14 cellular contexts compared by ENCODE assay signal in the genomic region with DNA sequence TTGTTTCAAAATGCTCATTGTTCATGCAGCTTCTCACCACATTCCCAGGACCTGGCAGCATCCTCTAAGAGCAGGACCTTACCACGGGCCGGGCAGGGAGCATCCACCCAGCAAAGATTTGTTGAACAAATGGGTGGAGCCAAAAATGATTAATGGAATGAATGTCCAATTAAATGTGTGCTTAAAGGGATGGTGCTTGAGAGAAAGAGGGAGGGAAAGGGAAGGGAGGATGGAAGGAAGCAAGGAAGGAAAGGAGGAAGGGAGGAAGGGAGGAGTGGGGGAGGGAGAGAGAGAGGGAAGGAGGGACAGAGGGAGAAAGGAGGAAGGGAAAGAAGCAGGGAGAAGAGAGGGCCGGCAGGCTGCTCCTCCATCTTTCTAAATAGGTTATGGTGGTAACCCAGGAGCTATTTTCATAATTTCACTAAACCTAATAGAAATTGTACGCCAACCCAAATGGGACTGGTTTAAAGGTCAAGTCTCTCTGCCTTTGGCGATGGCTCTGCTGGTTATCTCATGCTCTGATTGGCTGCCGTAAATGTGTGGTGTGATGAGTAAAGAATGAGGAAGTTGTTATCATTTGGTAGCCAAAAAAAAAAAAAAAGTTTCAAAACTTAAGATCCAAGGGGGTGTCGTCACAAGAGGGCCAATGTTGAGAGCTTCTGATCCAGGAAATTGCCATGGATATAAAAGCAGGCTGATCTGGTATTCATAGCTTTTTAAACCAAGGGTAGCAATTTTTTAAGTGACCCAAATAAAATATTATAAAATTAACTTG.
DNase-seq lines count a peak whose midpoint lies in the region; ATAC-seq and TF ChIP-seq lines count a peak whose summit lies in the region.
"Had no signal": no experiment of that assay in that cellular context is flagged by ENCODE, and none has a peak within 500 bp of the region (broad histone marks: within the 10 kb centered on the region; RNA-seq: fewer than 3 reads in every experiment).

No MANE protein-coding gene starts in this region.

- H3K9me3 ChIP-seq in mucosa of descending colon = no peaks in the 10 kb centered on the region
- H3K9me3 ChIP-seq: HAP-1 had no signal

- H3K36me3 ChIP-seq in mucosa of descending colon (ENCODE audit: low read depth) = no peaks in the 10 kb centered on the region
- H3K36me3 ChIP-seq: HAP-1 had no signal

- H3K4me1 Mint-ChIP-seq in endothelial cell (ENCODE audit: unreplicated experiment) = peaks cover 13% of the 10 kb centered on the region
- H3K4me1 Mint-ChIP-seq in osteocyte (ENCODE audit: unreplicated experiment) = no peaks in the 10 kb centered on the region
- H3K4me1 Mint-ChIP-seq: activated CD4-positive, alpha-beta T cell treated with anti-CD3 and anti-CD28 coated beads, Interleukin-2, amount 10 ng/mL, durations not matched to agents 7 days and 5 days; activated naive CD8-positive, alpha-beta T cell treated with anti-CD3 and anti-CD28 coated beads, Interleukin-2, amount 10 ng/mL, durations not matched to agents 7 days and 5 days had no signal

- intact Hi-C loops in mucosa of descending colon (cut with DNase I, micrococcal nuclease) = no loop called here

- peak overlapping the region; percentile 16 for H3K27ac Mint-ChIP-seq in endothelial cell (ENCODE audit: unreplicated experiment)
- no peak overlapping the region for H3K27ac Mint-ChIP-seq in osteocyte (ENCODE audit: unreplicated experiment)
- H3K27ac Mint-ChIP-seq: activated CD4-positive, alpha-beta T cell treated with anti-CD3 and anti-CD28 coated beads, Interleukin-2, amount 10 ng/mL, durations not matched to agents 7 days and 5 days; activated naive CD8-positive, alpha-beta T cell treated with anti-CD3 and anti-CD28 coated beads, Interleukin-2, amount 10 ng/mL, durations not matched to agents 7 days and 5 days had no signal

- H3K4me3 ChIP-seq in mucosa of descending colon = no peak overlapping the region
- H3K4me3 ChIP-seq: HAP-1, skin epidermis had no signal

- DNase-seq in EL (peak; percentile 96), NAMALWA (ENCODE audit: low spot score) (peak; percentile 13), endothelial cell (ENCODE audit: low spot score) (no peak), mucosa of descending colon (peak in 1 of 3 donors; percentile 28), NCI-H2171 treated with DMSO at 0.1 percent for 48 hours (lab: John Stamatoyannopoulos, UW) (no peak), osteocyte (ENCODE audit: extremely low spot score, unreplicated experiment) (no peak), superior temporal gyrus (ENCODE audit: extremely low spot score) (no peak)
- DNase-seq: activated CD4-positive, alpha-beta T cell treated with anti-CD3 and anti-CD28 coated beads, Interleukin-2, amount 10 ng/mL, durations not matched to agents 7 days and 5 days; activated naive CD8-positive, alpha-beta T cell treated with anti-CD3 and anti-CD28 coated beads, Interleukin-2, amount 10 ng/mL, durations not matched to agents 7 days and 5 days; DND-41; NCI-H1694 treated with DMSO at 0.1 percent for 48 hours had no signal

- ATAC-seq in mucosa of descending colon = peak; percentile 52
- ATAC-seq in HG02938 (IDR thresholded peaks at IDR 0.05; ENCODE audit: unreplicated experiment) = no peak

- no peak overlapping the region for H3K4me3 Mint-ChIP-seq in endothelial cell (ENCODE audit: unreplicated experiment)
- H3K4me3 Mint-ChIP-seq in osteocyte (ENCODE audit: unreplicated experiment) = no peak overlapping the region
- H3K4me3 Mint-ChIP-seq: activated CD4-positive, alpha-beta T cell treated with anti-CD3 and anti-CD28 coated beads, Interleukin-2, amount 10 ng/mL, durations not matched to agents 7 days and 5 days; activated naive CD8-positive, alpha-beta T cell treated with anti-CD3 and anti-CD28 coated beads, Interleukin-2, amount 10 ng/mL, durations not matched to agents 7 days and 5 days had no signal

- H3K9me3 Mint-ChIP-seq in endothelial cell (ENCODE audit: unreplicated experiment) (no peaks in the 10 kb centered on the region), osteocyte (ENCODE audit: unreplicated experiment) (no peaks in the 10 kb centered on the region)
- H3K9me3 Mint-ChIP-seq: activated CD4-positive, alpha-beta T cell treated with anti-CD3 and anti-CD28 coated beads, Interleukin-2, amount 10 ng/mL, durations not matched to agents 7 days and 5 days; activated naive CD8-positive, alpha-beta T cell treated with anti-CD3 and anti-CD28 coated beads, Interleukin-2, amount 10 ng/mL, durations not matched to agents 7 days and 5 days had no signal

- no peaks in the 10 kb centered on the region for H3K4me1 ChIP-seq in mucosa of descending colon (ENCODE audit: low read depth)

- TF ChIP-seq CTCF in endothelial cell (IDR thresholded peaks at IDR 0.05; ENCODE audit: unreplicated experiment) (no peak), mucosa of descending colon (IDR thresholded peaks at IDR 0.05) (no peak), osteocyte (IDR thresholded peaks at IDR 0.05) (no peak)

- H3K27me3 Mint-ChIP-seq in endothelial cell (ENCODE audit: unreplicated experiment) (peaks cover 13% of the 10 kb centered on the region), osteocyte (ENCODE audit: unreplicated experiment) (peaks cover 5% of the 10 kb centered on the region)
- H3K27me3 Mint-ChIP-seq: activated CD4-positive, alpha-beta T cell treated with anti-CD3 and anti-CD28 coated beads, Interleukin-2, amount 10 ng/mL, durations not matched to agents 7 days and 5 days had no signal

- no peaks in the 10 kb centered on the region for H3K36me3 Mint-ChIP-seq in endothelial cell (ENCODE audit: low read depth, unreplicated experiment)
- H3K36me3 Mint-ChIP-seq in osteocyte (ENCODE audit: unreplicated experiment) = no peaks in the 10 kb centered on the region
- H3K36me3 Mint-ChIP-seq: activated naive CD8-positive, alpha-beta T cell treated with anti-CD3 and anti-CD28 coated beads, Interleukin-2, amount 10 ng/mL, durations not matched to agents 7 days and 5 days had no signal

Comparison
In these comparisons a context has a peak if more than half of its experiments do, and no peak if none do; other contexts are left out.
1. DNase-seq: peak in EL (single experiment) and NAMALWA (single experiment); none in endothelial cell (single experiment), NCI-H2171 treated with DMSO at 0.1 percent for 48 hours (single experiment), osteocyte (single experiment) and superior temporal gyrus (single experiment).